In the genomic region with DNA sequence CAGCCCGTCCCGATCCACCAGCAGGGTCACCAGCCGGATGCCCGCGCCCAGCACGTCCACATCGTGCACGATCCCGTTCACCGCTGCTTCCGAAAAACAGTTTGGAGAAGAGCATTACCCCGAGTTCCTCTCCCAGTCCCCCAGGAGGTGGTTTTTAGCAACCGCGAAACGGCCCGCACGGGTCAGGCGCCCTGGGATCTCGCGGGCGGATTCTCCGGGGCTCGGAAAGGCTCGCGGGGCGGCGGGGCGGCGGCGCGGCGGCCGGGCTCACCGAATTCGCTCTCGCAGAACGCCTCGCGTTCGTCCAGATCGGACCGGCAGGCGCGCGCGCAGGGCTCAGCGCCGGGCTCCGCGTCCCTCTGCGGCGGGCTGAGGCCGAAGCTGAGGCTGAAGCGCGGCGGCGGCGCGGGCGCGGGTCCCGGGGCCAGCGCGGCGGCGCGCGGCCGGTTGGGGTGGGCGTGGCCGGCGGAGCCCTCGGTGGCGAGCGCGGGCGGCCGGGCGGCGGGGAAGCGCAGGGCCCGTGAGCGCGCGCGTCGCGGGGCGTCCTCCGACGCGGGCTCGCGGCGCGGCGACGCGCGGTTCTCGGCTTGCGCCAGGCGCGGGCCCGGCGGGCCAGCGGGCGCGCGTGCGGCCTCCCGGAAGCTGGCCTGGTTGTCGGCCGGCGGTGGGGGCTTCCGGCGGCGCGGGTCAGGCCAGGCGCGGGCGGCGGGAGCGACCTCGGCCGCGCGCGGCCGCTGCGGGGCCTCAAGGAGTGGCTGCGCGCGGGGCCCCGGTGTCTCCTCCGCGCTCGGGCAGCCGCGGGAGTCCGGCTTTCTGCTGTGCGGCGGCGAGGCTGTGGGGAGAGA, we compare ENCODE assay signal across 1 cellular context.
TF ChIP-seq lines count a peak whose summit lies in the region.

No MANE protein-coding gene starts in this region.

TF ChIP-seq in WTC11, 78 proteins besides CTCF, POLR2A, EP300 and RAD21 (continued from another document):
- TF ChIP-seq, protein P1, sequence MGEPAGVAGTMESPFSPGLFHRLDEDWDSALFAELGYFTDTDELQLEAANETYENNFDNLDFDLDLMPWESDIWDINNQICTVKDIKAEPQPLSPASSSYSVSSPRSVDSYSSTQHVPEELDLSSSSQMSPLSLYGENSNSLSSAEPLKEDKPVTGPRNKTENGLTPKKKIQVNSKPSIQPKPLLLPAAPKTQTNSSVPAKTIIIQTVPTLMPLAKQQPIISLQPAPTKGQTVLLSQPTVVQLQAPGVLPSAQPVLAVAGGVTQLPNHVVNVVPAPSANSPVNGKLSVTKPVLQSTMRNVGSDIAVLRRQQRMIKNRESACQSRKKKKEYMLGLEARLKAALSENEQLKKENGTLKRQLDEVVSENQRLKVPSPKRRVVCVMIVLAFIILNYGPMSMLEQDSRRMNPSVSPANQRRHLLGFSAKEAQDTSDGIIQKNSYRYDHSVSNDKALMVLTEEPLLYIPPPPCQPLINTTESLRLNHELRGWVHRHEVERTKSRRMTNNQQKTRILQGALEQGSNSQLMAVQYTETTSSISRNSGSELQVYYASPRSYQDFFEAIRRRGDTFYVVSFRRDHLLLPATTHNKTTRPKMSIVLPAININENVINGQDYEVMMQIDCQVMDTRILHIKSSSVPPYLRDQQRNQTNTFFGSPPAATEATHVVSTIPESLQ (CRISPR knock-in tag; IDR thresholded peaks at IDR 0.05): no peak
- TF ChIP-seq FOXK1 (CRISPR knock-in tag; IDR thresholded peaks at IDR 0.05): peak; percentile 1; the same call in 1 of the 2 replicates
- TF ChIP-seq, protein P2, sequence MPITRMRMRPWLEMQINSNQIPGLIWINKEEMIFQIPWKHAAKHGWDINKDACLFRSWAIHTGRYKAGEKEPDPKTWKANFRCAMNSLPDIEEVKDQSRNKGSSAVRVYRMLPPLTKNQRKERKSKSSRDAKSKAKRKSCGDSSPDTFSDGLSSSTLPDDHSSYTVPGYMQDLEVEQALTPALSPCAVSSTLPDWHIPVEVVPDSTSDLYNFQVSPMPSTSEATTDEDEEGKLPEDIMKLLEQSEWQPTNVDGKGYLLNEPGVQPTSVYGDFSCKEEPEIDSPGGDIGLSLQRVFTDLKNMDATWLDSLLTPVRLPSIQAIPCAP (CRISPR knock-in tag; IDR thresholded peaks at IDR 0.05): no peak
- TF ChIP-seq, protein P3, sequence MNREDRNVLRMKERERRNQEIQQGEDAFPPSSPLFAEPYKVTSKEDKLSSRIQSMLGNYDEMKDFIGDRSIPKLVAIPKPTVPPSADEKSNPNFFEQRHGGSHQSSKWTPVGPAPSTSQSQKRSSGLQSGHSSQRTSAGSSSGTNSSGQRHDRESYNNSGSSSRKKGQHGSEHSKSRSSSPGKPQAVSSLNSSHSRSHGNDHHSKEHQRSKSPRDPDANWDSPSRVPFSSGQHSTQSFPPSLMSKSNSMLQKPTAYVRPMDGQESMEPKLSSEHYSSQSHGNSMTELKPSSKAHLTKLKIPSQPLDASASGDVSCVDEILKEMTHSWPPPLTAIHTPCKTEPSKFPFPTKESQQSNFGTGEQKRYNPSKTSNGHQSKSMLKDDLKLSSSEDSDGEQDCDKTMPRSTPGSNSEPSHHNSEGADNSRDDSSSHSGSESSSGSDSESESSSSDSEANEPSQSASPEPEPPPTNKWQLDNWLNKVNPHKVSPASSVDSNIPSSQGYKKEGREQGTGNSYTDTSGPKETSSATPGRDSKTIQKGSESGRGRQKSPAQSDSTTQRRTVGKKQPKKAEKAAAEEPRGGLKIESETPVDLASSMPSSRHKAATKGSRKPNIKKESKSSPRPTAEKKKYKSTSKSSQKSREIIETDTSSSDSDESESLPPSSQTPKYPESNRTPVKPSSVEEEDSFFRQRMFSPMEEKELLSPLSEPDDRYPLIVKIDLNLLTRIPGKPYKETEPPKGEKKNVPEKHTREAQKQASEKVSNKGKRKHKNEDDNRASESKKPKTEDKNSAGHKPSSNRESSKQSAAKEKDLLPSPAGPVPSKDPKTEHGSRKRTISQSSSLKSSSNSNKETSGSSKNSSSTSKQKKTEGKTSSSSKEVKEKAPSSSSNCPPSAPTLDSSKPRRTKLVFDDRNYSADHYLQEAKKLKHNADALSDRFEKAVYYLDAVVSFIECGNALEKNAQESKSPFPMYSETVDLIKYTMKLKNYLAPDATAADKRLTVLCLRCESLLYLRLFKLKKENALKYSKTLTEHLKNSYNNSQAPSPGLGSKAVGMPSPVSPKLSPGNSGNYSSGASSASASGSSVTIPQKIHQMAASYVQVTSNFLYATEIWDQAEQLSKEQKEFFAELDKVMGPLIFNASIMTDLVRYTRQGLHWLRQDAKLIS (CRISPR knock-in tag; IDR thresholded peaks at IDR 0.05; ENCODE audit: borderline replicate concordance): no peak
- 0 out of 2 replicates have a peak, but pooled peaks have one; percentile 19 for TF ChIP-seq TEAD1 (CRISPR knock-in tag; IDR thresholded peaks at IDR 0.05)
- 0 out of 2 replicates have a peak, but pooled peaks have one; percentile 28 for TF ChIP-seq FOXP1 (CRISPR knock-in tag; IDR thresholded peaks at IDR 0.05; ENCODE audit: borderline replicate concordance)
- 0 out of 2 replicates have a peak, but pooled peaks have one; percentile 59 for TF ChIP-seq E2F5 (CRISPR knock-in tag; IDR thresholded peaks at IDR 0.05)
TF ChIP-seq in WTC11: peak in this region for 9.
